Comparison of ENCODE assay signal across 9 cellular contexts in genomic region chr17:79919164-79919585, GRCh38.
DNase-seq lines count a peak whose midpoint lies in the region; ATAC-seq, FAIRE-seq and TF ChIP-seq lines count a peak whose summit lies in the region.
"Had no signal": no experiment of that assay in that cellular context is flagged by ENCODE, and none has a peak within 500 bp of the region (broad histone marks: within the 10 kb centered on the region; RNA-seq: fewer than 3 reads in every experiment).

No MANE protein-coding gene starts in this region.

- H3K36me3 ChIP-seq in bronchial epithelial cell (ENCODE audit: control insufficient read depth, insufficient read depth, low read length) (no peaks in the 10 kb centered on the region), thyroid gland (no peaks in the 10 kb centered on the region)

- H3K27me3 ChIP-seq in bronchial epithelial cell (ENCODE audit: control insufficient read depth, insufficient read depth, low read length), result peaks cover 12% of the 10 kb centered on the region
- no peaks in the 10 kb centered on the region for H3K27me3 ChIP-seq in thyroid gland

- TF ChIP-seq POLR2A in thyroid gland (IDR thresholded peaks at IDR 0.05), result peak in 1 of 2 donors; percentile 7

- H3K9me3 ChIP-seq in thyroid gland, result no peaks in the 10 kb centered on the region

- H3K4me3 ChIP-seq in LNCaP clone FGC (ENCODE audit: low read depth, low read length) (peak overlapping the region; percentile 56), bronchial epithelial cell (ENCODE audit: low read depth, low read length) (no peak overlapping the region), thyroid gland (replicated peaks in 1 of 3) (no peak overlapping the region)

- intact Hi-C loops in left colon (cut with DNase I, micrococcal nuclease), result no loop called here
- intact Hi-C loops in thyroid gland (cut with DNase I), result no loop called here

- peaks cover 16 to 20% of the 10 kb centered on the region in 2 donors for H3K4me1 ChIP-seq in thyroid gland

- TF ChIP-seq CTCF in LNCaP clone FGC (IDR thresholded peaks at IDR 0.05; ENCODE audit: control insufficient read depth, extremely low read depth, insufficient read depth) (no peak), bronchial epithelial cell (IDR thresholded peaks at IDR 0.05; ENCODE audit: insufficient read depth, low read length, severe bottlenecking) (no peak), thyroid gland (IDR thresholded peaks at IDR 0.05) (no peak)

- DNase-seq in LNCaP clone FGC (ENCODE audit: low read depth) (peak; percentile 97), bronchial epithelial cell (ENCODE audit: low read depth) (peak; percentile 26), left colon (peak; percentile 93 to 95), thyroid gland (peak; percentile 99 to 100), dedifferentiated amniotic fluid mesenchymal stem cell (ENCODE audit: extremely low spot score) (no peak), NCI-H2171 treated with DMSO at 0.1 percent for 48 hours (lab: John Stamatoyannopoulos, UW) (no peak), D341Med (ENCODE audit: low spot score) (no peak), NCI-H128 (lab: John Stamatoyannopoulos, UW; ENCODE audit: unreplicated experiment) (no peak)
- DNase-seq: retina had no signal

- FAIRE-seq in bronchial epithelial cell (lab: Jason Lieb, UNC), result no peak

- peak; percentile 87 for ATAC-seq in left colon

- no peak overlapping the region for H3K27ac ChIP-seq in thyroid gland

- 10 to 15% methylated on average over 8 to 9 of the region's 17 CpGs for WGBS in thyroid gland, 2 donors

Comparison
In these comparisons a context has a peak if more than half of its experiments do, and no peak if none do; other contexts are left out.
1. DNase-seq: peak in LNCaP clone FGC (single experiment), bronchial epithelial cell (single experiment), left colon (2 of 2) and thyroid gland (2 of 2); none in dedifferentiated amniotic fluid mesenchymal stem cell (single experiment), NCI-H2171 treated with DMSO at 0.1 percent for 48 hours (single experiment), D341Med (single experiment) and NCI-H128 (single experiment).